Comparison of ENCODE assay signal across 16 cellular contexts in genomic region chr16:88690341-88691128, GRCh38. TPM values are rescaled to one million over a fixed set of nuclear protein-coding genes. Genes with fewer than 3 reads are reported as not detected.
A peak's percentile ranks its signal among the peaks of the same experiment; 100 is the strongest.
DNase-seq lines count a peak whose midpoint lies in the region; ATAC-seq and TF ChIP-seq lines count a peak whose summit lies in the region.
"Had no signal": no experiment of that assay in that cellular context is flagged by ENCODE, and none has a peak within 500 bp of the region (broad histone marks: within the 10 kb centered on the region; RNA-seq: fewer than 3 reads in every experiment).

No MANE protein-coding gene starts in this region.

- H3K36me3 Mint-ChIP-seq in T-helper 1 cell treated with Interleukin-12 subunit alpha and Interleukin-12 subunit beta and Interleukin-4 antibody, amounts not matched to agents 30 μg/mL and 1 μg/mL, for 36 hours (ENCODE audit: low read depth) = peaks cover 4% of the 10 kb centered on the region
- H3K36me3 Mint-ChIP-seq in activated B cell treated with CpG ODN at 0.5 μM for 24 hours (ENCODE audit: low read depth) (peaks cover 2% of the 10 kb centered on the region), natural killer cell (no peaks in the 10 kb centered on the region)

- DNase-seq in T-helper 1 cell = no peak
- DNase-seq in activated B cell treated with CpG ODN at 0.5 μM for 24 hours = no peak
- DNase-seq in natural killer cell = no peak
- no peak for DNase-seq in T1000 (lab: John Stamatoyannopoulos, UW)
- DNase-seq: central memory CD4-positive, alpha-beta T cell; endodermal cell; hippocampal formation; KG1; NCI-H1092 treated with DMSO at 0.1 percent for 48 hours; NCI-H748 treated with DMSO at 0.1 percent for 48 hours; stimulated activated CD4-positive, alpha-beta T cell treated with anti-CD3 and anti-CD28 coated beads, Interleukin-4, amount 100 ng/mL, for 4 hours; thyroid gland had no signal

- POLR2A ChIA-PET in activated B cell treated with CpG ODN at 0.5 μM for 24 hours (lab: Charles Lee) = interaction anchor here (1.3 to 1.7 kb wide), 2 partner anchors 10 kb away, joined by 3 to 9 read pairs; no protein-coding TSS in a partner anchor

- intact Hi-C loops in activated B cell treated with CpG ODN at 0.5 μM for 24 hours (cut with micrococcal nuclease) = no loop called here
- intact Hi-C loops in natural killer cell (cut with micrococcal nuclease) = no loop called here

- ATAC-seq in activated B cell treated with CpG ODN at 0.5 μM for 24 hours (ENCODE audit: low read depth) = no peak
- no peak for ATAC-seq in natural killer cell
- no peak for ATAC-seq in HG03565 (IDR thresholded peaks at IDR 0.05; ENCODE audit: unreplicated experiment)
- ATAC-seq: Panc1 had no signal

- CTCF ChIA-PET in activated B cell treated with CpG ODN at 0.5 μM for 24 hours (lab: Charles Lee) = no interaction called here

- peak overlapping the region; percentile 55 for H3K27ac Mint-ChIP-seq in T-helper 1 cell treated with Interleukin-12 subunit alpha and Interleukin-12 subunit beta and Interleukin-4 antibody, amounts not matched to agents 30 μg/mL and 1 μg/mL, for 36 hours
- H3K27ac Mint-ChIP-seq in activated B cell treated with CpG ODN at 0.5 μM for 24 hours (peak overlapping the region; percentile 19), natural killer cell (peak overlapping the region in 1 of 2 donors; percentile 70)
- H3K27ac Mint-ChIP-seq: endodermal cell had no signal

- H3K9me3 Mint-ChIP-seq in T-helper 1 cell treated with Interleukin-12 subunit alpha and Interleukin-12 subunit beta and Interleukin-4 antibody, amounts not matched to agents 30 μg/mL and 1 μg/mL, for 36 hours = no peaks in the 10 kb centered on the region
- no peaks in the 10 kb centered on the region for H3K9me3 Mint-ChIP-seq in activated B cell treated with CpG ODN at 0.5 μM for 24 hours
- no peaks in the 10 kb centered on the region for H3K9me3 Mint-ChIP-seq in natural killer cell
- H3K9me3 Mint-ChIP-seq: endodermal cell had no signal

- peak overlapping the region; percentile 59 for H3K4me3 Mint-ChIP-seq in T-helper 1 cell treated with Interleukin-12 subunit alpha and Interleukin-12 subunit beta and Interleukin-4 antibody, amounts not matched to agents 30 μg/mL and 1 μg/mL, for 36 hours
- H3K4me3 Mint-ChIP-seq in activated B cell treated with CpG ODN at 0.5 μM for 24 hours (no peak overlapping the region), natural killer cell (peak overlapping the region; percentile 45)
- H3K4me3 Mint-ChIP-seq: endodermal cell had no signal

- no peaks in the 10 kb centered on the region for H3K27me3 Mint-ChIP-seq in T-helper 1 cell treated with Interleukin-12 subunit alpha and Interleukin-12 subunit beta and Interleukin-4 antibody, amounts not matched to agents 30 μg/mL and 1 μg/mL, for 36 hours (ENCODE audit: low read depth)
- H3K27me3 Mint-ChIP-seq in activated B cell treated with CpG ODN at 0.5 μM for 24 hours (no peaks in the 10 kb centered on the region), natural killer cell (ENCODE audit: low read depth in 2 of 2) (no peaks in the 10 kb centered on the region)

- H3K4me1 Mint-ChIP-seq in T-helper 1 cell treated with Interleukin-12 subunit alpha and Interleukin-12 subunit beta and Interleukin-4 antibody, amounts not matched to agents 30 μg/mL and 1 μg/mL, for 36 hours (ENCODE audit: low read depth) = peaks cover 31% of the 10 kb centered on the region
- H3K4me1 Mint-ChIP-seq in activated B cell treated with CpG ODN at 0.5 μM for 24 hours (peaks cover 28% of the 10 kb centered on the region), natural killer cell (peaks cover 14 to 36% of the 10 kb centered on the region in 2 donors)

- no peak for TF ChIP-seq CTCF in activated B cell treated with CpG ODN at 0.5 μM for 24 hours (IDR thresholded peaks at IDR 0.05)
- TF ChIP-seq CTCF in natural killer cell (IDR thresholded peaks at IDR 0.05) = no peak

RNA-seq across cellular contexts. Expression of gene SNAI3, which starts 4.2 kb away (rescaled TPM):
- total RNA-seq in activated B cell treated with CpG ODN at 0.5 μM for 24 hours (1.5 and 2.7 TPM in 2 replicates), natural killer cell (1 to 10 TPM; 8.2 to 9.2 (median 8.4) TPM)
- total RNA-seq: Daoy had no signal

RNA-seq across cellular contexts. Expression of gene RNF166, which starts 15.7 kb away (rescaled TPM):
- total RNA-seq in activated B cell treated with CpG ODN at 0.5 μM for 24 hours = 31.0 and 45.3 TPM in 2 replicates
- 100 to 1,000 TPM; 459 to 712 (median 501) TPM for total RNA-seq in natural killer cell

RNA-seq across cellular contexts. Expression of gene CTU2, which starts 15.8 kb away (rescaled TPM):
- total RNA-seq in activated B cell treated with CpG ODN at 0.5 μM for 24 hours = 28.8 and 36.7 TPM in 2 replicates
- total RNA-seq in natural killer cell = 10 to 100 TPM; 36.6 to 43.3 (median 39.9) TPM

RNA-seq across cellular contexts. Expression of gene MVD, which starts 27.6 kb away (rescaled TPM):
- total RNA-seq in activated B cell treated with CpG ODN at 0.5 μM for 24 hours (115 and 140 TPM in 2 replicates), natural killer cell (100 to 1,000 TPM; 176 to 271 (median 185) TPM)

RNA-seq across cellular contexts. Expression of gene CYBA, which starts 39.7 kb away (rescaled TPM):
- total RNA-seq in activated B cell treated with CpG ODN at 0.5 μM for 24 hours (432 and 456 TPM in 2 replicates), natural killer cell (1,000 to 10,000 TPM; 1,001 to 1,351 (median 1,051) TPM)
